Comparison of ENCODE assay signal across 8 cellular contexts in genomic region chrX:134172588-134173259, GRCh38.
DNase-seq lines count a peak whose midpoint lies in the region; ATAC-seq, FAIRE-seq and TF ChIP-seq lines count a peak whose summit lies in the region.

No MANE protein-coding gene starts in this region.

- H3K9ac ChIP-seq in BLaER1, result no peak overlapping the region

- H3K27me3 Mint-ChIP-seq in GM23338 (ENCODE audit: insufficient read depth, low read depth, poor library complexity), result peaks cover 16% of the 10 kb centered on the region

- H3K36me3 Mint-ChIP-seq in GM23338 (ENCODE audit: low read depth), result peaks cover 53% of the 10 kb centered on the region

- H3K4me2 ChIP-seq in BLaER1 (peak overlapping the region; percentile 70), GM23338 (peak overlapping the region; percentile 78)

- FAIRE-seq in bronchial epithelial cell (lab: Jason Lieb, UNC), result no peak

- H3K4me3 ChIP-seq in BLaER1 (peak overlapping the region; percentile 65), GM23338 (peak overlapping the region; percentile 67), bronchial epithelial cell (ENCODE audit: low read depth, low read length) (peak overlapping the region; percentile 30)

- no peaks in the 10 kb centered on the region for H3K36me3 ChIP-seq in BLaER1
- H3K36me3 ChIP-seq in GM23338 (ENCODE audit: insufficient read depth), result peaks cover 19% of the 10 kb centered on the region
- no peaks in the 10 kb centered on the region for H3K36me3 ChIP-seq in bronchial epithelial cell (ENCODE audit: control insufficient read depth, insufficient read depth, low read length)

- no peak for TF ChIP-seq CTCF in GM23338 (conservative IDR thresholded peaks at IDR 0.05; ENCODE audit: low read depth in 2 of 2)
- no peak for TF ChIP-seq CTCF in bronchial epithelial cell (IDR thresholded peaks at IDR 0.05; ENCODE audit: insufficient read depth, low read length, severe bottlenecking)

- H3K27ac Mint-ChIP-seq in GM23338, result peak overlapping the region; percentile 99

- H2AFZ ChIP-seq in GM23338, result no peak overlapping the region

- H3K9me3 Mint-ChIP-seq in GM23338, result no peaks in the 10 kb centered on the region

- ATAC-seq in GM23338 (peak; percentile 18), SK-N-SH treated with all-trans-retinoic acid at 6 μM for 48 hours (peak; percentile 83), left lobe of liver (peak; percentile 68)

- H3K27me3 ChIP-seq in BLaER1, result peaks cover 98% of the 10 kb centered on the region
- H3K27me3 ChIP-seq in GM23338 (ENCODE audit: insufficient read depth), result no peaks in the 10 kb centered on the region
- H3K27me3 ChIP-seq in bronchial epithelial cell (ENCODE audit: control insufficient read depth, insufficient read depth, low read length), result peaks cover 11% of the 10 kb centered on the region

- no peaks in the 10 kb centered on the region for H3K9me2 ChIP-seq in GM23338 (ENCODE audit: insufficient read depth)

- H3K9me3 ChIP-seq in BLaER1, result peaks cover 10% of the 10 kb centered on the region

- H3K4me1 ChIP-seq in BLaER1 (peaks cover 5% of the 10 kb centered on the region; the same call in 1 of the 2 replicates), GM23338 (ENCODE audit: insufficient read depth) (peaks cover 33% of the 10 kb centered on the region)

- H4K20me1 ChIP-seq in BLaER1, result peaks cover 20% of the 10 kb centered on the region; the same call in 1 of the 2 replicates
- H4K20me1 ChIP-seq in GM23338 (replicated peaks; ENCODE audit: insufficient read depth), result peaks cover 9% of the 10 kb centered on the region

- peaks cover 36% of the 10 kb centered on the region for H3K4me1 Mint-ChIP-seq in GM23338

- H3F3A ChIP-seq in GM23338 (replicated peaks; ENCODE audit: low read depth), result peaks cover 16% of the 10 kb centered on the region

- H3K27ac ChIP-seq in BLaER1 (no peak overlapping the region), GM23338 (ENCODE audit: low read depth) (0 out of 2 replicates have a peak overlapping the region, but pooled peaks have one; percentile 43)

- DNase-seq in GM23338 (ENCODE audit: low spot score) (no peak), bronchial epithelial cell (ENCODE audit: low read depth) (no peak), left lobe of liver (ENCODE audit: low spot score) (peak; percentile 41), NCI-H1105 treated with DMSO at 0.1 percent for 48 hours (lab: John Stamatoyannopoulos, UW) (no peak), NOMO-1 treated with dmso at 0.1 percent for 144 hours (lab: John Stamatoyannopoulos, UW; ENCODE audit: unreplicated experiment) (no peak)
- DNase-seq in stimulated activated CD4-positive, alpha-beta T cell treated with anti-CD3 and anti-CD28 coated beads, Interleukin-4, amount 100 ng/mL, for 4 hours, result peak; percentile 24 to 60

- peak overlapping the region; percentile 99 for H3K4me3 Mint-ChIP-seq in GM23338

- peaks cover 35% of the 10 kb centered on the region for H3K79me2 ChIP-seq in GM23338 (replicated peaks; ENCODE audit: insufficient read depth)

TF ChIP-seq in GM23338, 12 proteins besides CTCF, POLR2A, EP300 and RAD21 (continues in another document):
- TF ChIP-seq REST (IDR thresholded peaks at IDR 0.05; ENCODE audit: unreplicated experiment), result no peak

TF ChIP-seq in SK-N-SH treated with all-trans-retinoic acid at 6 μM for 48 hours, 23 proteins besides CTCF, POLR2A, EP300 and RAD21:
- TF ChIP-seq ZC3H10 (CRISPR knock-in tag; IDR thresholded peaks at IDR 0.05) (no peak), OSR1 (CRISPR knock-in tag; IDR thresholded peaks at IDR 0.05) (no peak)
TF ChIP-seq in SK-N-SH treated with all-trans-retinoic acid at 6 μM for 48 hours: peak in this region for 0.

Comparison
In these comparisons a context has a peak if more than half of its experiments do, and no peak if none do; other contexts are left out.
1. ATAC-seq: peak in every context shown above with its lines; median percentile 83 in SK-N-SH treated with all-trans-retinoic acid at 6 μM for 48 hours; 68 in left lobe of liver; 18 in GM23338.
2. DNase-seq: peak in left lobe of liver (single experiment) and stimulated activated CD4-positive, alpha-beta T cell treated with anti-CD3 and anti-CD28 coated beads, Interleukin-4, amount 100 ng/mL, for 4 hours (2 of 2); none in GM23338 (single experiment), bronchial epithelial cell (single experiment), NCI-H1105 treated with DMSO at 0.1 percent for 48 hours (single experiment) and NOMO-1 treated with dmso at 0.1 percent for 144 hours (single experiment).
3. Peak in every context shown above with its lines, with median percentiles within 50 percentile points of each other: H3K4me3 ChIP-seq.